Comparison of ENCODE assay signal across 17 cellular contexts in the genomic region with DNA sequence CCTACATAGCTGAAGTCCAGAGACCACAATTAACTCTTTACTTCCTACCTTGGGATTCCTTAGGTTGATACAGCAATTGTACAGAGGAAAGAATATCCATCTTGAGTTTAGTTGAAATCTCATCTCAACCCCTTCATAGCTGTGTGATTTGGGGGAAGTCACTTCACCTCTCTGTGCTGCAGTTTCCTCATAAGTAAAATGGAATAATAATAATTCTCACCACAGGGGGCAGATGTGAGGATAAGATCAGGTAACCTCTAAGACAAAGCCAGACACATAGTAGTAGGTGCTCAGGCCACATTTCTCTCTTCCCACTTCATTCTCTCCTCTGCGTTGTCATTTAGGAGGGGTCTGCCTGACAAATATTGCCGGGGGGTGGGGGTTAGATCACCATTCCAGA. TPM values are rescaled to one million over a fixed set of nuclear protein-coding genes. Genes with fewer than 3 reads are reported as not detected.
DNase-seq lines count a peak whose midpoint lies in the region; ATAC-seq, FAIRE-seq and TF ChIP-seq lines count a peak whose summit lies in the region.
"Had no signal": no experiment of that assay in that cellular context is flagged by ENCODE, and none has a peak within 500 bp of the region (broad histone marks: within the 10 kb centered on the region; RNA-seq: fewer than 3 reads in every experiment).

No MANE protein-coding gene starts in this region.

- TF ChIP-seq CTCF in cardiac muscle cell (IDR thresholded peaks at IDR 0.05; ENCODE audit: low read depth, low read length) (peak; percentile 15), Loucy (conservative IDR thresholded peaks at IDR 0.05; ENCODE audit: low read length) (peak; percentile 58), epithelial cell of esophagus (IDR thresholded peaks at IDR 0.05; ENCODE audit: insufficient read depth, low read depth, low read length, missing control alignments) (peak; percentile 34), lower leg skin (IDR thresholded peaks at IDR 0.05) (no peak)

- no peaks in the 10 kb centered on the region for H3K79me2 ChIP-seq in Loucy (ENCODE audit: insufficient read depth, low read length)

- H3K4me1 ChIP-seq in cardiac muscle cell (ENCODE audit: low read depth): no peaks in the 10 kb centered on the region
- peaks cover 40% of the 10 kb centered on the region for H3K4me1 ChIP-seq in Loucy (ENCODE audit: insufficient read depth, low read length, poor library complexity, severe bottlenecking)
- H3K4me1 ChIP-seq: body of pancreas, pancreas had no signal

- H2AFZ ChIP-seq in Loucy (ENCODE audit: low read length): no peak overlapping the region

- H3K27ac ChIP-seq in cardiac muscle cell: no peak overlapping the region
- H3K27ac ChIP-seq: body of pancreas, pancreas had no signal

- no peaks in the 10 kb centered on the region for H3K9me2 ChIP-seq in Loucy (replicated peaks; ENCODE audit: low read depth, low read length)

- TF ChIP-seq POLR2A in GM12892 (IDR thresholded peaks at IDR 0.05; ENCODE audit: low read depth, low read length) (no peak), lower leg skin (IDR thresholded peaks at IDR 0.05) (no peak)

- H3K4me3 ChIP-seq in cardiac muscle cell: no peak overlapping the region
- no peak overlapping the region for H3K4me3 ChIP-seq in Loucy (ENCODE audit: low read length, poor library complexity, severe bottlenecking)
- H3K4me3 ChIP-seq in epithelial cell of esophagus (ENCODE audit: low read length): no peak overlapping the region
- H3K4me3 ChIP-seq in lower leg skin (ENCODE audit: low read depth, poor library complexity, severe bottlenecking): no peak overlapping the region
- H3K4me3 ChIP-seq: body of pancreas, pancreas had no signal

- H3K27me3 ChIP-seq in cardiac muscle cell (peaks cover 12% of the 10 kb centered on the region), Loucy (ENCODE audit: insufficient read depth, low read length, poor library complexity, severe bottlenecking) (no peaks in the 10 kb centered on the region)
- H3K27me3 ChIP-seq: body of pancreas, pancreas had no signal

- no peaks in the 10 kb centered on the region for H3F3A ChIP-seq in Loucy (ENCODE audit: low read depth)

- no peak overlapping the region for H3K4me2 ChIP-seq in Loucy (ENCODE audit: low read depth, low read length, poor library complexity, severe bottlenecking)

- no peak for ATAC-seq in left ventricle myocardium superior
- ATAC-seq: activated T-helper 17 cell treated with anti-CD3 and anti-CD28 coated beads, Interleukin-2, amount 50 U/mL, for 72 hours; body of pancreas; pancreas; stimulated activated effector memory CD8-positive, alpha-beta T cell treated with anti-CD3 and anti-CD28 coated beads, Interleukin-12 subunit alpha, Interleukin-12 subunit beta, amount 100 ng/mL, for 72 hours had no signal

- no peak for DNase-seq in cardiac muscle cell (ENCODE audit: low read depth in 1 of 2, low spot score in 1 of 2)
- DNase-seq in left ventricle myocardium superior: no peak
- no peak for DNase-seq in epithelial cell of esophagus (ENCODE audit: low read depth)
- no peak for DNase-seq in GM12892 (ENCODE audit: insufficient read length)
- DNase-seq in H4 (ENCODE audit: low spot score): no peak
- no peak for DNase-seq in effector CD8-positive, alpha-beta T cell (lab: John Stamatoyannopoulos, UW)
- no peak for DNase-seq in lower leg skin (ENCODE audit: low spot score in 2 of 2)
- DNase-seq: activated CD4-positive, alpha-beta T cell treated with anti-CD3 and anti-CD28 coated beads for 4 hours; body of pancreas; NCI-H345; pancreas had no signal

- H4K20me1 ChIP-seq in Loucy (ENCODE audit: insufficient read depth, low read length, poor library complexity, severe bottlenecking): no peaks in the 10 kb centered on the region

- WGBS in lower leg skin, 2 donors: 38 to 39% methylated on average over 2 of the region's 2 CpGs

- no peak for FAIRE-seq in GM12892 (lab: Jason Lieb, UNC)
- FAIRE-seq: pancreas had no signal

- no peak overlapping the region for H3K9ac ChIP-seq in Loucy (ENCODE audit: low read depth, low read length, poor library complexity, severe bottlenecking)

- no peaks in the 10 kb centered on the region for H3K9me3 ChIP-seq in cardiac muscle cell (ENCODE audit: low read depth)
- no peaks in the 10 kb centered on the region for H3K9me3 ChIP-seq in Loucy (ENCODE audit: insufficient read depth, low read depth, low read length)
- H3K9me3 ChIP-seq: body of pancreas, pancreas had no signal

- intact Hi-C loops in left ventricle myocardium superior (cut with micrococcal nuclease) (no loop called here), lower leg skin (cut with DNase I; ENCODE audit: low total_unique reads) (no loop called here)

- H3K36me3 ChIP-seq in cardiac muscle cell (no peaks in the 10 kb centered on the region), Loucy (ENCODE audit: insufficient read depth, low read length) (no peaks in the 10 kb centered on the region)
- H3K36me3 ChIP-seq: pancreas had no signal

RNA-seq across cellular contexts. Expression of gene FOXN4, which starts 6.7 kb away (rescaled TPM):
- total RNA-seq in cardiac muscle cell: 0.42 and 2.5 TPM in 2 replicates
- polyA plus RNA-seq in cardiac muscle cell: 0.15 and 0.84 TPM in 2 replicates
- not detected for total RNA-seq in left ventricle myocardium superior
- polyA plus RNA-seq in GM12892 (2012; ENCODE audit: missing spikeins): not detected
- not detected in 2 replicates for total RNA-seq in H4 (2014; rRNA removed; shearing (Covaris generic))
- total RNA-seq in lower leg skin: under 1 TPM in 2 of 4 donors, not detected in 2; 0.10 to 0.12 TPM
- total RNA-seq: activated T-helper 17 cell treated with anti-CD3 and anti-CD28 coated beads, Interleukin-2, amount 50 U/mL, for 72 hours; body of pancreas; CD4-positive, CD25-positive, alpha-beta regulatory T cell; pancreas had no signal
- polyA plus RNA-seq: esophagus, IgD-negative memory B cell had no signal

RNA-seq across cellular contexts. Expression of gene MYO1H, which starts 45.3 kb away (rescaled TPM):
- total RNA-seq in cardiac muscle cell (0.21 TPM in 1 of 2 replicates, not detected in the other), left ventricle myocardium superior (0.52 TPM), lower leg skin (under 1 TPM in 2 of 4 donors, not detected in 2; 0.20 to 0.75 TPM)
- 0.36 TPM in 1 of 2 replicates, not detected in the other for polyA plus RNA-seq in cardiac muscle cell
- polyA plus RNA-seq in GM12892 (2012; ENCODE audit: missing spikeins): 0.06 TPM
- not detected in 2 replicates for total RNA-seq in H4 (2014; rRNA removed; shearing (Covaris generic))
- total RNA-seq: activated T-helper 17 cell treated with anti-CD3 and anti-CD28 coated beads, Interleukin-2, amount 50 U/mL, for 72 hours; body of pancreas; CD4-positive, CD25-positive, alpha-beta regulatory T cell; pancreas had no signal
- polyA plus RNA-seq: IgD-negative memory B cell had no signal

Comparison
In these comparisons a context has a peak if more than half of its experiments do, and no peak if none do; other contexts are left out.
1. CTCF ChIP-seq: peak in cardiac muscle cell (single experiment), Loucy (single experiment) and epithelial cell of esophagus (single experiment); none in lower leg skin (0 of 3).